19 cellular contexts compared by ENCODE assay signal in genomic region chr22:33202455-33202854, GRCh38.
"Had no signal": no experiment of that assay in that cellular context is flagged by ENCODE, and none has a peak within 500 bp of the region (broad histone marks: within the 10 kb centered on the region; RNA-seq: fewer than 3 reads in every experiment).

No MANE protein-coding gene starts in this region.

- H3K4me3 Mint-ChIP-seq: mesothelial cell of epicardium; naive thymus-derived CD4-positive, alpha-beta T cell had no signal

- H3K36me3 Mint-ChIP-seq: mesothelial cell of epicardium had no signal

- DNase-seq: dermis blood vessel endothelial cell; effector CD4-positive, alpha-beta T cell; effector memory CD4-positive, alpha-beta T cell; left ventricle myocardium superior; lower lobe of right lung; naive thymus-derived CD4-positive, alpha-beta T cell had no signal

- H3K36me3 ChIP-seq: esophagus muscularis mucosa, gastroesophageal sphincter, heart right ventricle, left lung, lower lobe of right lung had no signal

- H3K27ac ChIP-seq: coronary artery, dorsolateral prefrontal cortex, esophagus muscularis mucosa, foreskin keratinocyte, gastroesophageal sphincter, heart right ventricle, left lung, lower lobe of right lung had no signal

- ATAC-seq: gastroesophageal sphincter; naive thymus-derived CD4-positive, alpha-beta T cell had no signal

- H3K4me3 ChIP-seq: coronary artery, esophagus muscularis mucosa, gastroesophageal sphincter, heart right ventricle, left lung, lower lobe of right lung, mucosa of descending colon had no signal

- FAIRE-seq: colon, endothelial cell of umbilical vein, frontal cortex, islet of Langerhans had no signal

- H3K4me1 Mint-ChIP-seq: naive thymus-derived CD4-positive, alpha-beta T cell had no signal

- H3K4me1 ChIP-seq: foreskin keratinocyte, gastroesophageal sphincter, left lung, lower lobe of right lung had no signal

- H3K9me3 ChIP-seq: esophagus muscularis mucosa, left lung, lower lobe of right lung, mucosa of descending colon had no signal

- H3K27me3 ChIP-seq: dorsolateral prefrontal cortex had no signal

- H3K27ac Mint-ChIP-seq: mesothelial cell of epicardium; naive thymus-derived CD4-positive, alpha-beta T cell had no signal
